ENCODE assay signal across 28 cellular contexts in genomic region chr4:125827338-125828074, GRCh38.
"Had no signal": no experiment of that assay in that cellular context is flagged by ENCODE, and none has a peak within 500 bp of the region (broad histone marks: within the 10 kb centered on the region; RNA-seq: fewer than 3 reads in every experiment).

No MANE protein-coding gene starts in this region.

- H3K4me1 ChIP-seq: esophagus squamous epithelium, heart right ventricle, left lung, parathyroid adenoma, right lobe of liver, suprapubic skin, transverse colon, upper lobe of right lung, uterus had no signal

- H3K27me3 ChIP-seq: esophagus squamous epithelium, heart right ventricle, left lung, right lobe of liver, suprapubic skin, transverse colon, upper lobe of right lung, uterus had no signal

- H3K4me3 ChIP-seq: coronary artery, esophagus squamous epithelium, heart right ventricle, left lung, mucosa of descending colon, right lobe of liver, suprapubic skin, transverse colon, upper lobe of right lung, uterus had no signal

- H3K36me3 ChIP-seq: esophagus squamous epithelium, heart right ventricle, left lung, right lobe of liver, suprapubic skin, transverse colon, upper lobe of right lung, uterus had no signal

- DNase-seq: dermis blood vessel endothelial cell; effector memory CD4-positive, alpha-beta T cell; erythroblast; esophagus squamous epithelium; foreskin melanocyte; glutamatergic neuron; heart right ventricle; hippocampal formation; left cardiac atrium; left lung; mesenchymal stem cell; mucosa of descending colon; naive thymus-derived CD4-positive, alpha-beta T cell; right lobe of liver; small intestine; stimulated activated CD4-positive, alpha-beta T cell treated with anti-CD3 and anti-CD28 coated beads, Interleukin-12 subunit alpha, Interleukin-12 subunit beta, amount 100 ng/mL, for 4 hours; stimulated activated CD4-positive, alpha-beta T cell treated with anti-CD3 and anti-CD28 coated beads, Interleukin-1b, Interleukin-23, amount 100 ng/mL, for 48 hours; stimulated activated CD4-positive, alpha-beta T cell treated with anti-CD3 and anti-CD28 coated beads, Interleukin-4, amount 100 ng/mL, for 1 hour; stimulated activated CD8-positive, alpha-beta memory T cell treated with anti-CD3 and anti-CD28 coated beads, Interleukin-4, amount 100 ng/mL, for 48 hours; stimulated activated naive CD4-positive, alpha-beta T cell; stimulated activated naive CD8-positive, alpha-beta T cell treated with anti-CD3 and anti-CD28 coated beads, Interleukin-15, amount 100 ng/mL, for 72 hours; transverse colon; upper lobe of right lung; uterus had no signal

- H2AFZ ChIP-seq: parathyroid adenoma had no signal

- H3K9ac ChIP-seq: parathyroid adenoma had no signal

- H3K9me3 ChIP-seq: esophagus squamous epithelium, heart right ventricle, left lung, mucosa of descending colon, right lobe of liver, suprapubic skin, transverse colon, upper lobe of right lung, uterus had no signal

- FAIRE-seq: islet of Langerhans, small intestine had no signal

- H3K27ac ChIP-seq: coronary artery, esophagus squamous epithelium, heart right ventricle, left lung, parathyroid adenoma, right lobe of liver, suprapubic skin, transverse colon, upper lobe of right lung, uterus had no signal
